ENCODE assay signal across 9 cellular contexts in the genomic region with DNA sequence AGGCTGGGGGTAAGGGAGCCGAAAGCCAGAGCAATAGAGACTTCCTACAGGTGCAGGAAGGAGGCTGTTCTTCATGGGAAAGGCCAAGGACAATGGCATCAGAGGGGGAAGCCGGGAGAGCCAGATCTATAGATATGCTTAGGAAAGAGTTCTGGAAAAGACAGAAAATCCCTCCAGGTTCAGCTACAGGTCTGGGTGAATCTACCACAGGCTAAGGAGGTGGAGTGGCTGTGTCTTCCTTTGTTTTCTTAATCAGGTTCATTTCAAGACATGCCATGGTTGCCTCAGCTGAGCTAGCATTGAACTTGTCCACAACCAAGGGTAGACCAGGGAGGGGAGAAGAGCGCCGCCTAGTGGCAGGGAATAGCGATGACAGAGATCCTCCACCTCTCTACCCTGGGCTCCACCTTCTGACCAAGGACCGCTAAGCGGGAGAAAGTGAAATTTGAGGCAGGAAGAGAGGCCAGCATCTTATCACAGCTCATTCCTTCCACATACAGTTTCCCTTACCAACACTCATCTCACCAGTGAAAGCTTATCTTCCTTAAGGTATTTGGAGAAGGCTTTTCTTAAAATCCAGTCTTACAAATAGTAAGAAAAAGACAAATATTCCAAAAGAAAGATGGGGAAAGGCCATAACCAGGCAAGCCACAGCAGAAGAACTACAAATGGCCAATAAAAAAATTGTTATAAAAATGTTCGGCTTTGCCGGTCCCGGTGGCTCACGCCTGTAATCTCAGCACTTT.
DNase-seq lines count a peak whose midpoint lies in the region; ATAC-seq, FAIRE-seq and TF ChIP-seq lines count a peak whose summit lies in the region.
"Had no signal": no experiment of that assay in that cellular context is flagged by ENCODE, and none has a peak within 500 bp of the region (broad histone marks: within the 10 kb centered on the region; RNA-seq: fewer than 3 reads in every experiment).

No MANE protein-coding gene starts in this region.

- H3K27me3 ChIP-seq in endothelial cell of umbilical vein (ENCODE audit: control insufficient read depth in 2 of 2, insufficient read depth in 2 of 2, low read length in 2 of 2) (peaks cover 1 to 6% of the 10 kb centered on the region in 2 experiments), osteoblast (ENCODE audit: insufficient read depth, low read length) (no peaks in the 10 kb centered on the region), stomach (no peaks in the 10 kb centered on the region)
- H3K27me3 ChIP-seq: ovary had no signal

- DNase-seq in CD1c-positive myeloid dendritic cell (ENCODE audit: extremely low spot score) (peak; percentile 58), T-helper 9 cell (peak; percentile 26), endothelial cell of umbilical vein (ENCODE audit: low read depth, low spot score) (peak; percentile 49), osteoblast (ENCODE audit: insufficient read length, low spot score, missing footprints) (peak; percentile 87), stomach (no peak)

- intact Hi-C loops in endothelial cell of umbilical vein (cut with micrococcal nuclease) = loop anchor here (1.0 to 5.0 kb wide), 4 partner anchors 73 to 797 kb away; a partner anchor contains a TSS
- intact Hi-C loops in stomach (cut with DNase I; ENCODE audit: low total_unique reads) = loop anchor here (10.0 kb wide), 1 partner anchor 234 kb away; no protein-coding TSS in a partner anchor

- POLR2A ChIA-PET in endothelial cell of umbilical vein (lab: Charles Lee) = no interaction called here

- H3K79me2 ChIP-seq in endothelial cell of umbilical vein (ENCODE audit: control insufficient read depth, insufficient read depth, low read length) (no peaks in the 10 kb centered on the region), osteoblast (ENCODE audit: insufficient read depth, low read length) (no peaks in the 10 kb centered on the region)

- no peak for TF ChIP-seq EP300 in stomach (IDR thresholded peaks at IDR 0.05)

- no peaks in the 10 kb centered on the region for H3K4me1 ChIP-seq in endothelial cell of umbilical vein (ENCODE audit: control insufficient read depth, extremely low read depth, insufficient read depth, low read length)
- H3K4me1 ChIP-seq in osteoblast (ENCODE audit: insufficient read depth, low read length) = no peaks in the 10 kb centered on the region
- H3K4me1 ChIP-seq in stomach = no peaks in the 10 kb centered on the region

- H3K36me3 ChIP-seq in endothelial cell of umbilical vein (ENCODE audit: control insufficient read depth in 2 of 2, extremely low read depth in 1 of 2, insufficient read depth in 2 of 2, low read length in 2 of 2) (no peaks in the 10 kb centered on the region), osteoblast (ENCODE audit: insufficient read depth, low read length) (no peaks in the 10 kb centered on the region), stomach (no peaks in the 10 kb centered on the region)
- H3K36me3 ChIP-seq: ovary had no signal

- H3K27ac ChIP-seq in endothelial cell of umbilical vein (ENCODE audit: insufficient read depth, low read depth, low read length) (no peak overlapping the region), osteoblast (ENCODE audit: low read depth, low read length) (no peak overlapping the region), stomach (no peak overlapping the region)
- H3K27ac ChIP-seq: ovary had no signal

- ATAC-seq in GM19035 (IDR thresholded peaks at IDR 0.05; ENCODE audit: unreplicated experiment) = peak; percentile 64
- ATAC-seq in HG03139 (IDR thresholded peaks at IDR 0.05; ENCODE audit: unreplicated experiment) = no peak

- H3K9me3 ChIP-seq in endothelial cell of umbilical vein (replicated peaks; ENCODE audit: control insufficient read depth, insufficient read depth, low read length) (no peaks in the 10 kb centered on the region), osteoblast (ENCODE audit: low read depth, low read length) (no peaks in the 10 kb centered on the region), stomach (no peaks in the 10 kb centered on the region)
- H3K9me3 ChIP-seq: ovary had no signal

- TF ChIP-seq POLR2A in endothelial cell of umbilical vein (IDR thresholded peaks at IDR 0.05; ENCODE audit: low read depth, low read length) = no peak
- no peak for TF ChIP-seq POLR2A in stomach (IDR thresholded peaks at IDR 0.05)

- no peaks in the 10 kb centered on the region for H3K9me1 ChIP-seq in endothelial cell of umbilical vein (replicated peaks; ENCODE audit: control insufficient read depth, extremely low read depth, insufficient read depth, low read length)

- no peak overlapping the region for H3K9ac ChIP-seq in endothelial cell of umbilical vein (replicated peaks; ENCODE audit: extremely low read depth, insufficient read depth, low read length)

- H3K4me3 ChIP-seq in endothelial cell of umbilical vein (replicated peaks in 1 of 3; ENCODE audit: insufficient read depth in 1 of 3, low read depth in 1 of 3, low read length in 3 of 3) (no peak overlapping the region), osteoblast (ENCODE audit: insufficient read depth, low read length) (no peak overlapping the region), stomach (no peak overlapping the region)
- H3K4me3 ChIP-seq: ovary had no signal

- H3K4me2 ChIP-seq in endothelial cell of umbilical vein (ENCODE audit: insufficient read depth, low read length) (no peak overlapping the region), osteoblast (ENCODE audit: insufficient read depth, low read length) (no peak overlapping the region)

- H2AFZ ChIP-seq in endothelial cell of umbilical vein (ENCODE audit: low read depth, low read length) (no peak overlapping the region), osteoblast (ENCODE audit: low read length) (no peak overlapping the region)

- dilution Hi-C loops in endothelial cell of umbilical vein (cut with MboI; ENCODE audit: extremely low pct_ligation_motif_present, low sequenced_read_pairs) = no loop called here

- FAIRE-seq in endothelial cell of umbilical vein (lab: Jason Lieb, UNC) = peak; percentile 93

- no TSS peak for BruUV-seq in endothelial cell of umbilical vein (replicated peaks; lab: Mats Ljungman, UMichigan)

- TF ChIP-seq CTCF in LNCAP (IDR thresholded peaks at IDR 0.05) (peak; percentile 70), endothelial cell of umbilical vein (IDR thresholded peaks at IDR 0.05; ENCODE audit: extremely low read depth in 1 of 2, insufficient read depth in 1 of 2, low read depth in 1 of 2, low read length in 2 of 2) (peak; percentile 79), osteoblast (IDR thresholded peaks at IDR 0.05; ENCODE audit: extremely low read depth, low read depth, low read length) (peak; percentile 90), stomach (IDR thresholded peaks at IDR 0.05) (peak in 1 of 7 experiments; percentile 25)

- H4K20me1 ChIP-seq in endothelial cell of umbilical vein (replicated peaks; ENCODE audit: control insufficient read depth, extremely low read depth, insufficient read depth, low read length) (no peaks in the 10 kb centered on the region), osteoblast (ENCODE audit: insufficient read depth, low read length) (no peaks in the 10 kb centered on the region)

- CTCF ChIA-PET in endothelial cell of umbilical vein (lab: Charles Lee) = interaction anchor here (0.6 to 5.1 kb wide), 26 partner anchors 8 to 898 kb away, joined by 3 to 33 read pairs (median 4); a partner anchor contains a TSS

- 64 to 72% (median 68%) methylated on average over 11 of the region's 11 CpGs for WGBS in stomach, 5 donors

TF ChIP-seq in endothelial cell of umbilical vein, 7 proteins besides CTCF, POLR2A, EP300 and RAD21:
- TF ChIP-seq POLR2AphosphoS5 (IDR thresholded peaks at IDR 0.05; ENCODE audit: insufficient read depth, low read depth, low read length) = no peak
- TF ChIP-seq EZH2 (IDR thresholded peaks at IDR 0.05; ENCODE audit: borderline replicate concordance, low read depth, low read length, severe bottlenecking) = no peak
- no peak for TF ChIP-seq JUN (IDR thresholded peaks at IDR 0.05; ENCODE audit: borderline replicate concordance, insufficient read depth, insufficient read length, low read depth)
- TF ChIP-seq GATA2 (IDR thresholded peaks at IDR 0.05; ENCODE audit: insufficient read depth, insufficient read length, low read depth, low read length) = no peak
- TF ChIP-seq MYC (IDR thresholded peaks at IDR 0.05; ENCODE audit: low read depth, low read length) = no peak
- TF ChIP-seq FOS (IDR thresholded peaks at IDR 0.05; ENCODE audit: borderline replicate concordance, insufficient read depth, low read length) = no peak
- TF ChIP-seq, protein P1, sequence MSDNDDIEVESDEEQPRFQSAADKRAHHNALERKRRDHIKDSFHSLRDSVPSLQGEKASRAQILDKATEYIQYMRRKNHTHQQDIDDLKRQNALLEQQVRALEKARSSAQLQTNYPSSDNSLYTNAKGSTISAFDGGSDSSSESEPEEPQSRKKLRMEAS (IDR thresholded peaks at IDR 0.05; ENCODE audit: insufficient read depth, insufficient read length) = no peak
